ENCODE assay signal across 26 cellular contexts in the genomic region with DNA sequence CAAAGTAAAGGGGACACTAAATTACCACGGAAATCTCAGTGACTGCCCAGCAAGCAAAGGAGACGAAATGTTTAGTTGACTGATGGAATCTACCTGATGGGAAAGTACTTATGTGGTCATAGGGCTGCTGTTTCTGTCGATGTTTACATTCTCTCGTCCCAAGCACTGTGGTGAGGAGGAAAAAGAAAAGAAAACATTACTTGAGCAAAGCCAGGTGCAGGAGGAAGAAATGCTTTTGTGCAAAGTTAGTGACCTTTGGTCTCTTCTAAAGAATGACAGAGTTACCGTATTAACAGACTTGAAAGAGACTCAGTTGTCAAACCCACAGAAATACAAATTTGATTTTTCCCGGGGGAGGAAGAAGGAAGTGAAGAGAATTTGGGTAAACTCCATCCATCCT. TPM values are rescaled to one million over a fixed set of nuclear protein-coding genes. Genes with fewer than 3 reads are reported as not detected.
A peak's percentile ranks its signal among the peaks of the same experiment; 100 is the strongest.
DNase-seq lines count a peak whose midpoint lies in the region; ATAC-seq and TF ChIP-seq lines count a peak whose summit lies in the region.
"Had no signal": no experiment of that assay in that cellular context is flagged by ENCODE, and none has a peak within 500 bp of the region (broad histone marks: within the 10 kb centered on the region; RNA-seq: fewer than 3 reads in every experiment).

No MANE protein-coding gene starts in this region.

- H3K36me3 ChIP-seq in Caco-2 (ENCODE audit: control insufficient read depth, insufficient read depth, low read length) (no peaks in the 10 kb centered on the region), KMS-11 (ENCODE audit: insufficient read depth) (no peaks in the 10 kb centered on the region), neural progenitor cell (peaks cover 5% of the 10 kb centered on the region)

- H3K9me3 Mint-ChIP-seq in Caco-2 (ENCODE audit: unreplicated experiment) (no peaks in the 10 kb centered on the region), neural progenitor cell (no peaks in the 10 kb centered on the region)
- no peaks in the 10 kb centered on the region for H3K9me3 Mint-ChIP-seq in activated CD8-positive, alpha-beta T cell treated with anti-CD3 and anti-CD28 coated beads, Interleukin-2, amount 10 ng/mL, durations not matched to agents 7 days and 5 days (ENCODE audit: insufficient read depth)
- H3K9me3 Mint-ChIP-seq: activated T-cell treated with anti-CD3 and anti-CD28 coated beads, Interleukin-2, amount 50 U/mL, for 24 hours; stimulated activated naive B cell treated with anti-CD40 and anti-IgM and Interleukin-4, amounts not matched to agents 10 μg/mL and 1 μg/mL and 100 μg/mL, for 72 hours had no signal

- H3K27ac Mint-ChIP-seq in Caco-2 (ENCODE audit: unreplicated experiment) (peak overlapping the region; percentile 56), neural progenitor cell (no peak overlapping the region)
- H3K27ac Mint-ChIP-seq in activated CD8-positive, alpha-beta T cell treated with anti-CD3 and anti-CD28 coated beads, Interleukin-2, amount 10 ng/mL, durations not matched to agents 7 days and 5 days: no peak overlapping the region
- H3K27ac Mint-ChIP-seq: activated T-cell treated with anti-CD3 and anti-CD28 coated beads, Interleukin-2, amount 50 U/mL, for 24 hours; stimulated activated naive B cell treated with anti-CD40 and anti-IgM and Interleukin-4, amounts not matched to agents 10 μg/mL and 1 μg/mL and 100 μg/mL, for 72 hours had no signal

- no peaks in the 10 kb centered on the region for H3K27me3 Mint-ChIP-seq in Caco-2 (ENCODE audit: insufficient read depth, unreplicated experiment)
- H3K27me3 Mint-ChIP-seq in neural progenitor cell (ENCODE audit: insufficient read depth, low read depth): no peaks in the 10 kb centered on the region
- H3K27me3 Mint-ChIP-seq in activated CD8-positive, alpha-beta T cell treated with anti-CD3 and anti-CD28 coated beads, Interleukin-2, amount 10 ng/mL, durations not matched to agents 7 days and 5 days (ENCODE audit: low read depth): no peaks in the 10 kb centered on the region
- H3K27me3 Mint-ChIP-seq: activated T-cell treated with anti-CD3 and anti-CD28 coated beads, Interleukin-2, amount 50 U/mL, for 24 hours; stimulated activated naive B cell treated with anti-CD40 and anti-IgM and Interleukin-4, amounts not matched to agents 10 μg/mL and 1 μg/mL and 100 μg/mL, for 72 hours had no signal

- POLR2A ChIA-PET in Caco-2 (lab: Charles Lee): interaction anchor here (1.5 kb wide), 1 partner anchor 42 kb away, joined by 8 read pairs; no protein-coding TSS in a partner anchor
- POLR2A ChIA-PET in activated CD8-positive, alpha-beta T cell treated with anti-CD3 and anti-CD28 coated beads, Interleukin-2, amount 10 ng/mL, durations not matched to agents 7 days and 5 days (lab: Charles Lee): no interaction called here

- H3K9me3 ChIP-seq in Caco-2 (no peaks in the 10 kb centered on the region), neural progenitor cell (ENCODE audit: low read depth) (no peaks in the 10 kb centered on the region)
- H3K9me3 ChIP-seq: esophagus squamous epithelium, sigmoid colon had no signal

- no TSS peak for BruUV-seq in Caco-2 (replicated peaks; lab: Mats Ljungman, UMichigan)

- H3K4me2 ChIP-seq in KMS-11 (peak overlapping the region; percentile 48), neural progenitor cell (no peak overlapping the region)
- H3K4me2 ChIP-seq: PC-9 had no signal

- H3K9ac ChIP-seq in KMS-11: no peak overlapping the region
- no peak overlapping the region for H3K9ac ChIP-seq in neural progenitor cell
- H3K9ac ChIP-seq: GM23248 had no signal

- TF ChIP-seq CTCF in Caco-2 (IDR thresholded peaks at IDR 0.05; ENCODE audit: insufficient read depth in 1 of 2, low read depth in 1 of 2, low read length in 1 of 2, severe bottlenecking in 1 of 2, unreplicated experiment in 1 of 2) (no peak), KMS-11 (conservative IDR thresholded peaks at IDR 0.05; ENCODE audit: low read depth, low read length) (no peak), neural progenitor cell (IDR thresholded peaks at IDR 0.05) (no peak)

- H3K27me3 ChIP-seq in Caco-2 (replicated peaks; ENCODE audit: control insufficient read depth, insufficient read depth, low read length) (no peaks in the 10 kb centered on the region), KMS-11 (ENCODE audit: insufficient read depth, low read depth) (no peaks in the 10 kb centered on the region), neural progenitor cell (no peaks in the 10 kb centered on the region)
- H3K27me3 ChIP-seq: esophagus squamous epithelium, sigmoid colon had no signal

- peaks cover 60% of the 10 kb centered on the region for H3K4me1 ChIP-seq in Caco-2
- peaks cover 46% of the 10 kb centered on the region for H3K4me1 ChIP-seq in KMS-11 (ENCODE audit: low read depth, poor library complexity, severe bottlenecking)
- H3K4me1 ChIP-seq in neural progenitor cell: no peaks in the 10 kb centered on the region
- H3K4me1 ChIP-seq: esophagus squamous epithelium, sigmoid colon had no signal

- CTCF ChIA-PET in Caco-2 (lab: Charles Lee): no interaction called here
- CTCF ChIA-PET in activated CD8-positive, alpha-beta T cell treated with anti-CD3 and anti-CD28 coated beads, Interleukin-2, amount 10 ng/mL, durations not matched to agents 7 days and 5 days (lab: Charles Lee): no interaction called here

- DNase-seq in Caco-2: peak; percentile 62 to 74
- peak; percentile 14 for DNase-seq in iris pigment epithelial cell (ENCODE audit: low read depth)
- DNase-seq in neural progenitor cell (ENCODE audit: low spot score): peak; percentile 12
- DNase-seq in activated CD8-positive, alpha-beta T cell treated with anti-CD3 and anti-CD28 coated beads, Interleukin-2, amount 10 ng/mL, durations not matched to agents 7 days and 5 days: no peak
- DNase-seq in NK-92 (lab: John Stamatoyannopoulos, UW; ENCODE audit: unreplicated experiment): no peak
- DNase-seq in putamen (ENCODE audit: low spot score): no peak
- DNase-seq: activated CD4-positive, alpha-beta T cell treated with anti-CD3 and anti-CD28 coated beads for 1 hour; activated T-cell treated with anti-CD3 and anti-CD28 coated beads, Interleukin-2, amount 50 U/mL, for 24 hours; C1 segment of cervical spinal cord; COR-L47; esophagus squamous epithelium; GM23248; midbrain; NCI-H146; NCI-H510A; PC-9; posterior cingulate gyrus; sigmoid colon; stimulated activated CD4-positive, alpha-beta T cell treated with anti-CD3 and anti-CD28 coated beads, Interleukin-4, amount 100 ng/mL, for 4 hours; stimulated activated naive B cell treated with anti-CD40 and anti-IgM and Interleukin-4, amounts not matched to agents 10 μg/mL and 1 μg/mL and 100 μg/mL, for 72 hours; T-helper 2 cell had no signal

- no peak overlapping the region for H3K4me3 ChIP-seq in Caco-2 (ENCODE audit: low read depth, low read length)
- no peak overlapping the region for H3K4me3 ChIP-seq in KMS-11 (IDR thresholded peaks at IDR 0.05; ENCODE audit: insufficient read depth, low read depth, low read length)
- H3K4me3 ChIP-seq in neural progenitor cell: no peak overlapping the region
- H3K4me3 ChIP-seq: coronary artery, esophagus squamous epithelium, GM23248, PC-9, sigmoid colon had no signal

- H3K79me2 ChIP-seq in KMS-11 (ENCODE audit: insufficient read depth, low read depth) (no peaks in the 10 kb centered on the region), neural progenitor cell (ENCODE audit: low read depth) (no peaks in the 10 kb centered on the region)

- H3K4me1 Mint-ChIP-seq in Caco-2 (ENCODE audit: low read depth, unreplicated experiment): peaks cover 22% of the 10 kb centered on the region
- peaks cover 8% of the 10 kb centered on the region for H3K4me1 Mint-ChIP-seq in neural progenitor cell
- H3K4me1 Mint-ChIP-seq in activated CD8-positive, alpha-beta T cell treated with anti-CD3 and anti-CD28 coated beads, Interleukin-2, amount 10 ng/mL, durations not matched to agents 7 days and 5 days (ENCODE audit: low read depth): no peaks in the 10 kb centered on the region

- ATAC-seq in activated CD8-positive, alpha-beta T cell treated with anti-CD3 and anti-CD28 coated beads, Interleukin-2, amount 10 ng/mL, durations not matched to agents 7 days and 5 days: no peak
- no peak for ATAC-seq in GM21381 (IDR thresholded peaks at IDR 0.05; ENCODE audit: unreplicated experiment)
- ATAC-seq: Right ventricle myocardium inferior; SK-N-SH treated with all-trans-retinoic acid at 6 μM for 48 hours; stimulated activated naive B cell treated with anti-CD40 and anti-IgM and Interleukin-4, amounts not matched to agents 10 μg/mL and 1 μg/mL and 100 μg/mL, for 72 hours had no signal

- intact Hi-C loops in Caco-2 (cut with micrococcal nuclease; ENCODE audit: unreplicated experiment): loop anchor here (1.0 to 5.0 kb wide), 4 partner anchors 13 to 65 kb away; partner anchors contain the start of genes LUC7L2 and UBN2

- H3K36me3 Mint-ChIP-seq in Caco-2 (ENCODE audit: insufficient read depth, unreplicated experiment) (peaks cover 6% of the 10 kb centered on the region), neural progenitor cell (peaks cover 8% of the 10 kb centered on the region)
- H3K36me3 Mint-ChIP-seq in activated CD8-positive, alpha-beta T cell treated with anti-CD3 and anti-CD28 coated beads, Interleukin-2, amount 10 ng/mL, durations not matched to agents 7 days and 5 days (ENCODE audit: low read depth): peaks cover 5% of the 10 kb centered on the region

- no peaks in the 10 kb centered on the region for H4K20me1 ChIP-seq in KMS-11 (ENCODE audit: insufficient read depth)
- no peaks in the 10 kb centered on the region for H4K20me1 ChIP-seq in neural progenitor cell (ENCODE audit: low read depth)

- peak overlapping the region; percentile 15; the same call in 1 of the 2 replicates for H3K27ac ChIP-seq in KMS-11
- H3K27ac ChIP-seq in neural progenitor cell: no peak overlapping the region
- H3K27ac ChIP-seq: coronary artery, esophagus squamous epithelium, GM23248, PC-9, sigmoid colon had no signal

- H2AFZ ChIP-seq in KMS-11 (ENCODE audit: low read depth): no peak overlapping the region
- no peak overlapping the region for H2AFZ ChIP-seq in neural progenitor cell (replicated peaks)
- H2AFZ ChIP-seq: GM23248, PC-9 had no signal

- peak overlapping the region; percentile 58 for H3K4me3 Mint-ChIP-seq in Caco-2 (ENCODE audit: unreplicated experiment)
- H3K4me3 Mint-ChIP-seq in neural progenitor cell: no peak overlapping the region
- no peak overlapping the region for H3K4me3 Mint-ChIP-seq in activated CD8-positive, alpha-beta T cell treated with anti-CD3 and anti-CD28 coated beads, Interleukin-2, amount 10 ng/mL, durations not matched to agents 7 days and 5 days
- H3K4me3 Mint-ChIP-seq: activated T-cell treated with anti-CD3 and anti-CD28 coated beads, Interleukin-2, amount 50 U/mL, for 24 hours; stimulated activated naive B cell treated with anti-CD40 and anti-IgM and Interleukin-4, amounts not matched to agents 10 μg/mL and 1 μg/mL and 100 μg/mL, for 72 hours had no signal

- H3F3A ChIP-seq in neural progenitor cell (ENCODE audit: low read depth): no peaks in the 10 kb centered on the region

RNA-seq across cellular contexts. Expression of gene FMC1, which starts 43.3 kb away (rescaled TPM):
- total RNA-seq in Caco-2 (2022) (8.7 and 15.1 TPM in 2 replicates), neural progenitor cell (ENCODE audit: low replicate concordance) (8.1 and 16.9 TPM in 2 replicates)
- 1 to 10 TPM; 6.4 to 6.7 TPM for total RNA-seq in activated CD8-positive, alpha-beta T cell treated with anti-CD3 and anti-CD28 coated beads, Interleukin-2, amount 10 ng/mL, durations not matched to agents 7 days and 5 days

Comparison
In these comparisons a context has a peak if more than half of its experiments do, and no peak if none do; other contexts are left out.
1. DNase-seq: peak in Caco-2 (2 of 2), iris pigment epithelial cell (single experiment) and neural progenitor cell (single experiment); none in activated CD8-positive, alpha-beta T cell treated with anti-CD3 and anti-CD28 coated beads, Interleukin-2, amount 10 ng/mL, durations not matched to agents 7 days and 5 days (single experiment), NK-92 (single experiment) and putamen (single experiment).